Comparison of ENCODE assay signal across 12 cellular contexts in the genomic region with DNA sequence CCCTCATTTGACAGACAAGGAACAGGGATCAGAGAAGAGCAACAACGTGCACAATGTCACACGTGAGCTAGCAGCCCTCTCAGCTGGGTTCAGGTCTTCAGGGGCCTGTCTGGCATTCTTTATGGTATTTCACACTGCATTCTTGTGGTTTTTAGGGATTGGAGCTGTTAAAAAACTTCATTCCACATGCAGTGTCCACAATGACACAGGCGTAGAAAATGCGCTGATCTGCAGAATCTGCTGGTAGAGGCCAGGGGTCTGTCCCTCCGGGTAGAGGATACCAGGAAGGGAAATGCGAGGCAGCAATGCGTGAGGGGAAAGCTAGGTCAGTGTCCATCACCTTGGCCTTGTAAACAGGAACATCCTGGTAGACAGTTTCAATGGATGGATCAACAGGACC. TPM values are rescaled to one million over a fixed set of nuclear protein-coding genes. Genes with fewer than 3 reads are reported as not detected.
DNase-seq lines count a peak whose midpoint lies in the region; TF ChIP-seq lines count a peak whose summit lies in the region.
"Had no signal": no experiment of that assay in that cellular context is flagged by ENCODE, and none has a peak within 500 bp of the region (broad histone marks: within the 10 kb centered on the region; RNA-seq: fewer than 3 reads in every experiment).

No MANE protein-coding gene starts in this region.

- no peaks in the 10 kb centered on the region for H3K27me3 ChIP-seq in mesendoderm (ENCODE audit: insufficient read depth, low read length, poor library complexity)
- no peaks in the 10 kb centered on the region for H3K27me3 ChIP-seq in endodermal cell (ENCODE audit: control insufficient read depth, insufficient read depth, low read length, poor library complexity, severe bottlenecking)
- H3K27me3 ChIP-seq: BE2C, suprapubic skin had no signal

- no peak overlapping the region for H3K23ac ChIP-seq in mesendoderm (ENCODE audit: low read length)

- H3K4me1 Mint-ChIP-seq in endodermal cell: peaks cover 3% of the 10 kb centered on the region

- no peak overlapping the region for H4K5ac ChIP-seq in mesendoderm (ENCODE audit: low read length)

- H3K79me1 ChIP-seq in mesendoderm (ENCODE audit: low read length): no peaks in the 10 kb centered on the region

- H3K36me3 ChIP-seq in mesendoderm (ENCODE audit: control insufficient read depth, insufficient read depth, low read length) (no peaks in the 10 kb centered on the region), endodermal cell (ENCODE audit: control insufficient read depth, insufficient read depth, low read length) (no peaks in the 10 kb centered on the region)

- H3K36me3 Mint-ChIP-seq in endodermal cell (ENCODE audit: low read depth): peaks cover 10% of the 10 kb centered on the region

- no peak overlapping the region for H3K56ac ChIP-seq in mesendoderm (ENCODE audit: low read length)

- no peak overlapping the region for H2AK5ac ChIP-seq in mesendoderm (ENCODE audit: low read length)

- H2BK15ac ChIP-seq in mesendoderm (replicated peaks; ENCODE audit: low read depth): no peak overlapping the region

- H3K4me3 ChIP-seq in choroid plexus epithelial cell (ENCODE audit: low read depth, low read length): no peak overlapping the region
- H3K4me3 ChIP-seq in mesendoderm (ENCODE audit: low read length): no peak overlapping the region
- no peak overlapping the region for H3K4me3 ChIP-seq in endodermal cell (ENCODE audit: low read length)
- H3K4me3 ChIP-seq: suprapubic skin had no signal

- H3K9me3 Mint-ChIP-seq in endodermal cell: peaks cover 56% of the 10 kb centered on the region

- peak; percentile 71 for DNase-seq in A172 (ENCODE audit: low spot score)
- DNase-seq in HK-2 (ENCODE audit: unreplicated experiment): peak; percentile 88
- peak; percentile 95 for DNase-seq in choroid plexus epithelial cell (ENCODE audit: low read depth)
- peak; percentile 75 for DNase-seq in mesendoderm
- no peak for DNase-seq in iPS-NIHi11 (ENCODE audit: low spot score)
- DNase-seq in activated CD4-positive, alpha-beta T cell treated with anti-CD3 and anti-CD28 coated beads for 1 hour: no peak
- DNase-seq in hypothalamus (lab: John Stamatoyannopoulos, UW): no peak
- no peak for DNase-seq in endodermal cell
- DNase-seq: BE2C; stimulated activated CD4-positive, alpha-beta T cell treated with anti-CD3 and anti-CD28 coated beads, Interleukin-12 subunit alpha, Interleukin-12 subunit beta, amount 100 ng/mL, for 4 hours had no signal

- no peak overlapping the region for H3K4me3 Mint-ChIP-seq in endodermal cell

- H3K27ac ChIP-seq in mesendoderm (ENCODE audit: low read depth, low read length) (no peak overlapping the region), endodermal cell (ENCODE audit: low read depth, low read length) (no peak overlapping the region)
- H3K27ac ChIP-seq: KMS-11, suprapubic skin had no signal

- no peaks in the 10 kb centered on the region for H3K79me2 ChIP-seq in mesendoderm (ENCODE audit: control insufficient read depth, insufficient read depth, low read length)

- no peak overlapping the region for H2BK120ac ChIP-seq in mesendoderm (ENCODE audit: low read depth, low read length)

- no peak overlapping the region for H3K4ac ChIP-seq in mesendoderm (ENCODE audit: low read depth, low read length)

- H4K8ac ChIP-seq in mesendoderm (ENCODE audit: low read depth, low read length): no peak overlapping the region

- no peak overlapping the region for H3K4me2 ChIP-seq in mesendoderm (ENCODE audit: low read length)
- H3K4me2 ChIP-seq: KMS-11 had no signal

- TF ChIP-seq CTCF in choroid plexus epithelial cell (conservative IDR thresholded peaks at IDR 0.05; ENCODE audit: low read depth, low read length): no peak
- no peak for TF ChIP-seq CTCF in endodermal cell (conservative IDR thresholded peaks at IDR 0.05)

- H3K18ac ChIP-seq in mesendoderm (ENCODE audit: low read length): no peak overlapping the region

- H3K9ac ChIP-seq in mesendoderm (ENCODE audit: low read length): no peak overlapping the region
- H3K9ac ChIP-seq in endodermal cell (ENCODE audit: extremely low read depth, low read length, poor library complexity, severe bottlenecking): no peak overlapping the region
- H3K9ac ChIP-seq: KMS-11 had no signal

- H3K27me3 Mint-ChIP-seq in endodermal cell (ENCODE audit: insufficient read depth): no peaks in the 10 kb centered on the region

- H3K9me3 ChIP-seq in endodermal cell (ENCODE audit: control insufficient read depth, low read length): no peaks in the 10 kb centered on the region
- H3K9me3 ChIP-seq: BE2C, suprapubic skin had no signal

- H3K4me1 ChIP-seq in mesendoderm (ENCODE audit: control insufficient read depth, low read depth, low read length): no peaks in the 10 kb centered on the region
- H3K4me1 ChIP-seq in endodermal cell (ENCODE audit: control insufficient read depth, insufficient read depth, low read length): no peaks in the 10 kb centered on the region
- H3K4me1 ChIP-seq: BE2C had no signal

- H3K27ac Mint-ChIP-seq in endodermal cell: no peak overlapping the region

- H2BK5ac ChIP-seq in mesendoderm (ENCODE audit: low read length): no peak overlapping the region

- WGBS in mesendoderm (ENCODE audit: extremely low coverage, insufficient coverage, low lambda C conversion rate): no CpG with 5 or more reads among the region's 7 CpGs
- 80 to 91% methylated on average over 3 to 7 of the region's 7 CpGs for WGBS in endodermal cell (ENCODE audit: insufficient coverage in 1 of 2, insufficient read length in 1 of 2), 2 experiments

RNA-seq across cellular contexts. Expression of gene MAP7D3, which starts 36.6 kb away (rescaled TPM):
- total RNA-seq in A172 (2014; rRNA removed; shearing (Covaris generic)): 7.9 and 8.6 TPM in 2 replicates
- 29.6 TPM for polyA plus RNA-seq in mesendoderm (2013, experiment 1 of 2)
- polyA plus RNA-seq in mesendoderm (2013, experiment 2 of 2): 34.8 TPM
- total RNA-seq in endodermal cell: 10 to 100 TPM; 12.3 to 14.2 TPM
- 12.3 TPM for polyA plus RNA-seq in endodermal cell (2013, experiment 1 of 2)
- polyA plus RNA-seq in endodermal cell (2013, experiment 2 of 2): 10.4 TPM

Comparison
In these comparisons a context has a peak if more than half of its experiments do, and no peak if none do; other contexts are left out.
1. DNase-seq: peak in A172 (single experiment), HK-2 (single experiment), choroid plexus epithelial cell (single experiment) and mesendoderm (single experiment); none in iPS-NIHi11 (single experiment), activated CD4-positive, alpha-beta T cell treated with anti-CD3 and anti-CD28 coated beads for 1 hour (single experiment), hypothalamus (0 of 51) and endodermal cell (single experiment).